30 cellular contexts compared by ENCODE assay signal in genomic region chr2:15337996-15338666, GRCh38.
DNase-seq lines count a peak whose midpoint lies in the region; ATAC-seq, FAIRE-seq and TF ChIP-seq lines count a peak whose summit lies in the region.
"Had no signal": no experiment of that assay in that cellular context is flagged by ENCODE, and none has a peak within 500 bp of the region (broad histone marks: within the 10 kb centered on the region; RNA-seq: fewer than 3 reads in every experiment).

No MANE protein-coding gene starts in this region.

- intact Hi-C loops in K562 (cut with micrococcal nuclease), result no loop called here
- intact Hi-C loops in thyroid gland (cut with DNase I), result no loop called here
- intact Hi-C loops in adrenal gland (cut with DNase I), result no loop called here
- intact Hi-C loops in A673 (cut with micrococcal nuclease; ENCODE audit: unreplicated experiment), result no loop called here

- H3K79me2 ChIP-seq in K562 (ENCODE audit: control insufficient read depth, insufficient read depth, low read length), result peaks cover 5% of the 10 kb centered on the region; the same call in 1 of the 3 replicates
- no peaks in the 10 kb centered on the region for H3K79me2 ChIP-seq in keratinocyte (ENCODE audit: control insufficient read depth, insufficient read depth, low read length)

- no peaks in the 10 kb centered on the region for H3K9me1 ChIP-seq in K562 (ENCODE audit: control insufficient read depth, insufficient read depth, low read length)
- H3K9me1 ChIP-seq in keratinocyte (ENCODE audit: control insufficient read depth, extremely low read depth, insufficient read depth, low read length), result no peaks in the 10 kb centered on the region

- 18% methylated on average over 1 of the region's 1 CpG for WGBS in K562 (ENCODE audit: insufficient coverage, low coverage, missing lambda C conversion rate)
- WGBS in thyroid gland, 2 donors, result 82 to 93% methylated on average over 1 of the region's 1 CpG
- WGBS in adrenal gland, 4 donors, result 62 to 75% (median 65%) methylated on average over 1 of the region's 1 CpG

- BruUV-seq in K562 (replicated peaks; lab: Mats Ljungman, UMichigan) (no TSS peak), A673 (replicated peaks; lab: Mats Ljungman, UMichigan) (no TSS peak)

- H3K9me3 ChIP-seq in K562 (replicated peaks; ENCODE audit: control insufficient read depth, insufficient read depth, low read depth, low read length) (no peaks in the 10 kb centered on the region), keratinocyte (ENCODE audit: control insufficient read depth, low read depth, low read length) (no peaks in the 10 kb centered on the region), thyroid gland (no peaks in the 10 kb centered on the region), adrenal gland (replicated peaks in 1 of 3) (no peaks in the 10 kb centered on the region), A673 (ENCODE audit: low read depth, low read length, poor library complexity, severe bottlenecking) (no peaks in the 10 kb centered on the region)
- H3K9me3 ChIP-seq: ovary, spleen, thoracic aorta had no signal

- H3K27me3 ChIP-seq in K562 (ENCODE audit: control insufficient read depth in 2 of 2, insufficient read depth in 2 of 2, low read length in 2 of 2) (no peaks in the 10 kb centered on the region), keratinocyte (ENCODE audit: control insufficient read depth, extremely low read depth, insufficient read depth, low read length) (no peaks in the 10 kb centered on the region), thyroid gland (no peaks in the 10 kb centered on the region), adrenal gland (no peaks in the 10 kb centered on the region), A673 (replicated peaks; ENCODE audit: insufficient read depth, low read depth, low read length, poor library complexity) (no peaks in the 10 kb centered on the region)
- H3K27me3 ChIP-seq: brain microvascular endothelial cell, ovary, spleen had no signal

- dilution Hi-C loops in keratinocyte (cut with MboI; ENCODE audit: extremely low pct_ligation_motif_present, low sequenced_read_pairs), result no loop called here

- H3K9ac ChIP-seq in K562 (ENCODE audit: insufficient read depth in 1 of 2, low read depth in 2 of 2, low read length in 2 of 2) (no peak overlapping the region), keratinocyte (ENCODE audit: control insufficient read depth, extremely low read depth, insufficient read depth, low read length) (peak overlapping the region; percentile 26)

- TF ChIP-seq CTCF in K562 (IDR thresholded peaks at IDR 0.05 in 2 of 3, conservative IDR thresholded peaks at IDR 0.05 in 1 of 3; ENCODE audit: insufficient read depth in 2 of 3, low read depth in 1 of 3, low read length in 3 of 3), result no peak
- no peak for TF ChIP-seq CTCF in keratinocyte (optimal IDR thresholded peaks at IDR 0.05 in 1 of 3, IDR thresholded peaks at IDR 0.05 in 1 of 3, conservative IDR thresholded peaks at IDR 0.05 in 1 of 3; ENCODE audit: extremely low read depth in 1 of 3, insufficient read depth in 2 of 3, low read length in 3 of 3)
- TF ChIP-seq CTCF in thyroid gland (IDR thresholded peaks at IDR 0.05), result no peak
- no peak for TF ChIP-seq CTCF in adrenal gland (IDR thresholded peaks at IDR 0.05)
- TF ChIP-seq CTCF in A673 (conservative IDR thresholded peaks at IDR 0.05; ENCODE audit: low read depth, low read length), result no peak

- TF ChIP-seq POLR2A in K562 (conservative IDR thresholded peaks at IDR 0.05) (no peak), thyroid gland (IDR thresholded peaks at IDR 0.05) (no peak), adrenal gland (IDR thresholded peaks at IDR 0.05) (no peak)

- peak; percentile 17 for DNase-seq in DMS53 (lab: John Stamatoyannopoulos, UW)
- DNase-seq in HT1080 (ENCODE audit: low read depth), result peak; percentile 60
- no peak for DNase-seq in K562 (ENCODE audit: extremely low read depth in 1 of 4, low spot score in 3 of 4)
- no peak for DNase-seq in keratinocyte (ENCODE audit: low read depth, low spot score)
- DNase-seq in ACHN, result no peak
- no peak for DNase-seq in thyroid gland
- no peak for DNase-seq in adrenal gland
- no peak for DNase-seq in A673 (ENCODE audit: low spot score)
- DNase-seq: activated CD4-positive, alpha-beta memory T cell treated with anti-CD3 and anti-CD28 coated beads for 36 hours; activated CD4-positive, alpha-beta T cell treated with anti-CD3 and anti-CD28 coated beads for 1 hour; activated CD8-positive, alpha-beta memory T cell treated with anti-CD3 and anti-CD28 coated beads, Interleukin-2, amount 50 U/mL, for 4 hours; activated naive CD4-positive, alpha-beta T cell treated with anti-CD3 and anti-CD28 coated beads for 36 hours; amniotic stem cell; brain microvascular endothelial cell; CD4-positive, alpha-beta memory T cell; EL; hippocampal formation; Kasumi-1; mesenchymal stem cell; NCI-H1048; NCI-H1694; NCI-H446; ovary; right cardiac atrium; spleen; stimulated activated CD4-positive, alpha-beta T cell treated with anti-CD3 and anti-CD28 coated beads, Interleukin-2, amount 100 ng/mL, for 24 hours; stimulated activated naive CD8-positive, alpha-beta T cell treated with anti-CD3 and anti-CD28 coated beads, Interleukin-15, amount 100 ng/mL, for 72 hours had no signal

- H3K4me3 ChIP-seq in K562, result no peak overlapping the region
- peak overlapping the region in 2 of 3 experiments; percentile 2 to 17 for H3K4me3 ChIP-seq in keratinocyte (ENCODE audit: control insufficient read depth in 2 of 3, extremely low read depth in 1 of 3, insufficient read depth in 2 of 3, low read depth in 1 of 3, low read length in 3 of 3)
- H3K4me3 ChIP-seq in thyroid gland (replicated peaks in 1 of 3), result no peak overlapping the region
- no peak overlapping the region for H3K4me3 ChIP-seq in adrenal gland
- H3K4me3 ChIP-seq in A673 (ENCODE audit: low read depth, low read length, poor library complexity, severe bottlenecking), result no peak overlapping the region
- H3K4me3 ChIP-seq: GM12878, ovary, spleen, thoracic aorta had no signal

- no peak overlapping the region for H3K27ac ChIP-seq in K562 (ENCODE audit: extremely low read depth, low read depth, low read length)
- peak overlapping the region; percentile 86 for H3K27ac ChIP-seq in keratinocyte (ENCODE audit: control insufficient read depth, insufficient read depth, low read length)
- no peak overlapping the region for H3K27ac ChIP-seq in thyroid gland
- no peak overlapping the region for H3K27ac ChIP-seq in adrenal gland
- no peak overlapping the region for H3K27ac ChIP-seq in A673 (ENCODE audit: low read depth, low read length, poor library complexity, severe bottlenecking)
- H3K27ac ChIP-seq: brain microvascular endothelial cell, ovary, spleen, thoracic aorta had no signal

- H2AFZ ChIP-seq in K562 (ENCODE audit: low read depth, low read length) (no peak overlapping the region), keratinocyte (ENCODE audit: control insufficient read depth, low read length) (no peak overlapping the region)

- in situ Hi-C loops in K562 (cut with MboI) (no loop called here), ACHN (cut with HindIII; ENCODE audit: low pct_ligation_motif_present, low pct_unique_long_range_greater_than_20kb, low sequenced_read_pairs) (no loop called here)

- FAIRE-seq in K562 (lab: Jason Lieb, UNC) (no peak), keratinocyte (lab: Jason Lieb, UNC) (peak; percentile 71)
- FAIRE-seq: GM12878 had no signal

- CTCF ChIA-PET in K562 (lab: Yijun Ruan, JAX; ENCODE audit: low intra/inter-chr PET ratio) (no interaction called here), A673 (lab: Charles Lee) (no interaction called here)

- H3K36me3 ChIP-seq in K562 (ENCODE audit: control insufficient read depth, insufficient read depth, low read length) (peaks cover 42% of the 10 kb centered on the region), keratinocyte (ENCODE audit: control insufficient read depth in 2 of 2, extremely low read depth in 1 of 2, insufficient read depth in 2 of 2, low read length in 2 of 2) (no peaks in the 10 kb centered on the region), thyroid gland (no peaks in the 10 kb centered on the region), adrenal gland (replicated peaks in 1 of 2) (no peaks in the 10 kb centered on the region), A673 (ENCODE audit: insufficient read depth, low read length, poor library complexity, severe bottlenecking) (no peaks in the 10 kb centered on the region)
- H3K36me3 ChIP-seq: ovary, thoracic aorta had no signal

- ATAC-seq in K562, result peak; percentile 25; the same call in 2 of the 3 replicates
- ATAC-seq: GM12878; right cardiac atrium; Right ventricle myocardium inferior; stimulated activated naive CD8-positive, alpha-beta T cell treated with anti-CD3 and anti-CD28 coated beads, Interleukin-15, amount 100 ng/mL, for 72 hours had no signal

- H4K20me1 ChIP-seq in K562 (replicated peaks; ENCODE audit: control insufficient read depth, insufficient read depth, low read length) (no peaks in the 10 kb centered on the region), keratinocyte (ENCODE audit: control insufficient read depth, extremely low read depth, insufficient read depth, low read length) (no peaks in the 10 kb centered on the region)

- POLR2A ChIA-PET in K562 (lab: Yijun Ruan, JAX), result interaction anchor here (0.8 to 1.1 kb wide), 2 partner anchors 9 to 15 kb away, joined by 3 read pairs; no protein-coding TSS in a partner anchor
- POLR2A ChIA-PET in A673 (lab: Charles Lee; ENCODE audit: low non-redundant PET), result no interaction called here

- TF ChIP-seq EP300 in K562 (IDR thresholded peaks at IDR 0.05; ENCODE audit: low read length), result no peak

- H3K4me2 ChIP-seq in K562 (ENCODE audit: insufficient read depth, low read length) (no peak overlapping the region), keratinocyte (ENCODE audit: control insufficient read depth, extremely low read depth, insufficient read depth, low read depth, low read length) (peak overlapping the region; percentile 86)

- TF ChIP-seq RAD21 in K562 (CRISPR knock-in tag; conservative IDR thresholded peaks at IDR 0.05 in 1 of 2, IDR thresholded peaks at IDR 0.05 in 1 of 2), result no peak

- H3K4me1 ChIP-seq in K562 (replicated peaks in 1 of 2; ENCODE audit: control insufficient read depth in 2 of 2, insufficient read depth in 2 of 2, low read length in 2 of 2), result peaks cover 0 to 5% of the 10 kb centered on the region in 2 experiments; a peak in 2 of 5 replicates
- H3K4me1 ChIP-seq in keratinocyte (ENCODE audit: control insufficient read depth, extremely low read depth, insufficient read depth, low read length), result peaks cover 27% of the 10 kb centered on the region
- H3K4me1 ChIP-seq in thyroid gland, result no peaks in the 10 kb centered on the region
- no peaks in the 10 kb centered on the region for H3K4me1 ChIP-seq in adrenal gland (replicated peaks in 1 of 2)
- H3K4me1 ChIP-seq in A673 (ENCODE audit: insufficient read depth, low read length, poor library complexity, severe bottlenecking), result no peaks in the 10 kb centered on the region
- H3K4me1 ChIP-seq: spleen had no signal

TF ChIP-seq in K562, 482 proteins besides CTCF, POLR2A, EP300 and RAD21 (continues in another document):
- no peak for TF ChIP-seq ZNF232 (CRISPR knock-in tag; IDR thresholded peaks at IDR 0.05)

Comparison
In these comparisons a context has a peak if more than half of its experiments do, and no peak if none do; other contexts are left out.
1. DNase-seq: peak in DMS53 (single experiment) and HT1080 (single experiment); none in K562 (0 of 4), keratinocyte (single experiment), ACHN (single experiment), thyroid gland (0 of 2), adrenal gland (0 of 7) and A673 (single experiment).
2. H3K4me3 ChIP-seq: peak in keratinocyte (2 of 3); none in K562 (single experiment), thyroid gland (0 of 3), adrenal gland (0 of 4) and A673 (single experiment).